26 cellular contexts compared by ENCODE assay signal in the genomic region with DNA sequence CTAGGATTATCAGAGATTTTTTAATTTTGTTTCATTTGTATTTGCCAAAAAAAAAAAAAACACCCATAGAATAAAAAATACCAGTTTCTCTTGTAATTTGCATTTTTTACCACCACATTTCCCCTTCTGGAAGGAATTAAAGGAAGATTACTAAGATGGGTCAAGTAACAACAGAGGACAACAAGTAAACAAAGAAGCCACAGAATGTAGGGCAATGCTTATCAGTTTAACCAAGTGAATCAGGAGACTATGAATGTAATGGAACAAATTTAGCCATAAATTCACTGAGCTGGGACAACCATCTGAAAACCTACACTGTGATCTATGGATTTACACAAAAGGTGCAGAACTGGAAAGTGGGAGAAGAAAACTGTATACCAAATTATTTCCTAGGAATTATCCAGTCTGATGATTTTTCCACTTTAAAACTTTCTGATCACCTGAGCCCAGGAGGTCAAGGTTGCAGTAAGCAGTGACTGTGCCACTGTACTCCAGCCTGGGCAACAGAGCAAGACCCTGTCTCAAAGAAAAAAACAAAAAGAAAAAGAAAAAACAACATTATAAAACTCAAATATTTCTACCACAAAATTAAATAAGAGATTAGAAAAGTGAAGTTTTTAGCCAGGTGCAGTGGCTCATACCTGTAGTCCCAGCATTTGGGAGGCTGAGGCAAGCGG. TPM values are rescaled to one million over a fixed set of nuclear protein-coding genes. Genes with fewer than 3 reads are reported as not detected.
DNase-seq lines count a peak whose midpoint lies in the region; ATAC-seq and TF ChIP-seq lines count a peak whose summit lies in the region.
"Had no signal": no experiment of that assay in that cellular context is flagged by ENCODE, and none has a peak within 500 bp of the region (broad histone marks: within the 10 kb centered on the region; RNA-seq: fewer than 3 reads in every experiment).

No MANE protein-coding gene starts in this region.

- no peak for TF ChIP-seq CTCF in fibroblast of mammary gland (conservative IDR thresholded peaks at IDR 0.05; ENCODE audit: control insufficient read depth, insufficient read depth, low read depth, low read length)

- no peaks in the 10 kb centered on the region for H3K9me3 ChIP-seq in T-helper 17 cell (ENCODE audit: control insufficient read depth, low read length, poor library complexity, severe bottlenecking)
- H3K9me3 ChIP-seq: esophagus squamous epithelium, lower lobe of right lung, prostate gland, thoracic aorta had no signal

- H3K36me3 Mint-ChIP-seq in stimulated activated naive CD8-positive, alpha-beta T cell treated with anti-CD3 and anti-CD28 coated beads, Interleukin-15, Interleukin-2, amounts not matched to agents 100 ng/mL and 50 ng/mL, for 24 hours (ENCODE audit: low read depth): peaks cover 45% of the 10 kb centered on the region
- H3K36me3 Mint-ChIP-seq in T-helper 17 cell (ENCODE audit: low read depth): peaks cover 6% of the 10 kb centered on the region

- DNase-seq in stimulated activated naive CD8-positive, alpha-beta T cell treated with anti-CD3 and anti-CD28 coated beads, Interleukin-15, Interleukin-2, amounts not matched to agents 100 U/mL and 50 U/mL, for 24 hours: no peak
- DNase-seq in T-helper 17 cell: no peak
- DNase-seq in fibroblast of mammary gland (ENCODE audit: low read depth): peak; percentile 14
- no peak for DNase-seq in left ventricle myocardium superior
- no peak for DNase-seq in COR-L47 (lab: John Stamatoyannopoulos, UW)
- no peak for DNase-seq in stimulated activated CD4-positive, alpha-beta T cell treated with anti-CD3 and anti-CD28 coated beads, Interleukin-15, amount 100 ng/mL, for 24 hours
- DNase-seq: activated CD4-positive, CD25-positive, alpha-beta regulatory T cell treated with anti-CD3 and anti-CD28 coated beads, Interleukin-2, amount 50 U/mL, for 72 hours; activated CD8-positive, alpha-beta memory T cell treated with anti-CD3 and anti-CD28 coated beads for 24 hours; activated naive CD4-positive, alpha-beta T cell treated with Interleukin-2 at 50 U/mL for 16 hours; activated T-cell treated with anti-CD3 and anti-CD28 coated beads, Interleukin-2, amount 50 U/mL, for 1 hour; anterior cingulate cortex; central memory CD4-positive, alpha-beta T cell; esophagus squamous epithelium; Karpas-422; lower lobe of right lung; NCI-H510A treated with DMSO at 0.1 percent for 48 hours; SHP77; stimulated activated CD4-positive, alpha-beta T cell treated with anti-CD3 and anti-CD28 coated beads, Interleukin-1b, Interleukin-23, amount 100 ng/mL, for 48 hours; T1000; uterus had no signal

- H3K27ac Mint-ChIP-seq in stimulated activated naive CD8-positive, alpha-beta T cell treated with anti-CD3 and anti-CD28 coated beads, Interleukin-15, Interleukin-2, amounts not matched to agents 100 ng/mL and 50 ng/mL, for 24 hours: peak overlapping the region; percentile 47
- peak overlapping the region; percentile 24 for H3K27ac Mint-ChIP-seq in T-helper 17 cell
- H3K27ac Mint-ChIP-seq: dendritic cell treated with granulocyte-macrophage colony-stimulating factor and Interleukin-4, amounts not matched to agents 40 ng/mL and 50 ng/mL, for 4 days had no signal

- intact Hi-C loops in left ventricle myocardium superior (cut with micrococcal nuclease): no loop called here

- no peaks in the 10 kb centered on the region for H3K27me3 Mint-ChIP-seq in stimulated activated naive CD8-positive, alpha-beta T cell treated with anti-CD3 and anti-CD28 coated beads, Interleukin-15, Interleukin-2, amounts not matched to agents 100 ng/mL and 50 ng/mL, for 24 hours
- H3K27me3 Mint-ChIP-seq in T-helper 17 cell: no peaks in the 10 kb centered on the region
- H3K27me3 Mint-ChIP-seq: dendritic cell treated with granulocyte-macrophage colony-stimulating factor and Interleukin-4, amounts not matched to agents 40 ng/mL and 50 ng/mL, for 4 days had no signal

- peaks cover 5% of the 10 kb centered on the region for H3K9me3 Mint-ChIP-seq in stimulated activated naive CD8-positive, alpha-beta T cell treated with anti-CD3 and anti-CD28 coated beads, Interleukin-15, Interleukin-2, amounts not matched to agents 100 ng/mL and 50 ng/mL, for 24 hours

- no peak for ATAC-seq in stimulated activated naive CD8-positive, alpha-beta T cell treated with anti-CD3 and anti-CD28 coated beads, Interleukin-15, Interleukin-2, amounts not matched to agents 100 U/mL and 50 U/mL, for 24 hours
- no peak for ATAC-seq in T-helper 17 cell
- no peak for ATAC-seq in GM19463 (IDR thresholded peaks at IDR 0.05; ENCODE audit: unreplicated experiment)
- ATAC-seq in left ventricle myocardium superior: no peak
- ATAC-seq: lower lobe of right lung had no signal

- H3K4me1 Mint-ChIP-seq in stimulated activated naive CD8-positive, alpha-beta T cell treated with anti-CD3 and anti-CD28 coated beads, Interleukin-15, Interleukin-2, amounts not matched to agents 100 ng/mL and 50 ng/mL, for 24 hours (ENCODE audit: low read depth): peaks cover 76% of the 10 kb centered on the region
- H3K4me1 Mint-ChIP-seq in T-helper 17 cell: peaks cover 31% of the 10 kb centered on the region

- no peak overlapping the region for H3K4me3 Mint-ChIP-seq in stimulated activated naive CD8-positive, alpha-beta T cell treated with anti-CD3 and anti-CD28 coated beads, Interleukin-15, Interleukin-2, amounts not matched to agents 100 ng/mL and 50 ng/mL, for 24 hours
- peak overlapping the region; percentile 45 for H3K4me3 Mint-ChIP-seq in T-helper 17 cell
- H3K4me3 Mint-ChIP-seq: dendritic cell treated with granulocyte-macrophage colony-stimulating factor and Interleukin-4, amounts not matched to agents 40 ng/mL and 50 ng/mL, for 4 days had no signal

- no peak overlapping the region for H3K4me3 ChIP-seq in fibroblast of mammary gland (ENCODE audit: control insufficient read depth, low read depth, low read length)
- H3K4me3 ChIP-seq: esophagus squamous epithelium, lower lobe of right lung, prostate gland, skin epidermis, thoracic aorta, uterus had no signal

RNA-seq across cellular contexts. Expression of a gene that starts 32.4 kb away (rescaled TPM):
- 10 to 100 TPM; 76.3 to 86.9 TPM for total RNA-seq in T-helper 17 cell
- 21.4 TPM for total RNA-seq in left ventricle myocardium superior
